ENCODE assay signal across 11 cellular contexts in genomic region chr6:10416863-10417641, GRCh38. TPM values are rescaled to one million over a fixed set of nuclear protein-coding genes. Genes with fewer than 3 reads are reported as not detected.
DNase-seq lines count a peak whose midpoint lies in the region; ATAC-seq and TF ChIP-seq lines count a peak whose summit lies in the region.
"Had no signal": no experiment of that assay in that cellular context is flagged by ENCODE, and none has a peak within 500 bp of the region (broad histone marks: within the 10 kb centered on the region; RNA-seq: fewer than 3 reads in every experiment).

No MANE protein-coding gene starts in this region.

- H2AFZ ChIP-seq in PC-9: no peak overlapping the region

- peaks cover 26% of the 10 kb centered on the region for H3F3A ChIP-seq in PC-9 (ENCODE audit: insufficient read depth, low read depth)

- peaks cover 27% of the 10 kb centered on the region for H3K4me1 ChIP-seq in PC-9 (replicated peaks; ENCODE audit: insufficient read depth)
- peaks cover 3% of the 10 kb centered on the region in 2 donors for H3K4me1 ChIP-seq in esophagus (ENCODE audit: control insufficient read depth in 2 of 2, insufficient read depth in 2 of 2, low read length in 1 of 2)

- no peaks in the 10 kb centered on the region for H4K20me1 ChIP-seq in PC-9 (ENCODE audit: insufficient read depth)

- H3K4me1 Mint-ChIP-seq in neural crest cell: peaks cover 45% of the 10 kb centered on the region

- H3K27ac Mint-ChIP-seq in neural crest cell (ENCODE audit: unreplicated experiment): no peak overlapping the region

- H3K4me3 ChIP-seq in PC-9: peak overlapping the region; percentile 73; the same call in 1 of the 2 replicates
- H3K4me3 ChIP-seq in esophagus (ENCODE audit: low read depth in 1 of 2, low read length in 2 of 2): peak overlapping the region; percentile 8 to 78

- intact Hi-C loops in PC-9 (cut with micrococcal nuclease; ENCODE audit: unreplicated experiment): loop anchor here (5.0 to 10.0 kb wide), 3 partner anchors 760 to 1012 kb away; no protein-coding TSS in a partner anchor

- peak overlapping the region; percentile 98 for H3K27ac ChIP-seq in PC-9
- H3K27ac ChIP-seq in esophagus (ENCODE audit: low read depth in 2 of 2, low read length in 1 of 2): peak overlapping the region; percentile 66 to 99

- H3K36me3 Mint-ChIP-seq in neural crest cell (ENCODE audit: low read depth): peaks cover 6% of the 10 kb centered on the region

- H3K9me2 ChIP-seq in PC-9 (ENCODE audit: insufficient read depth): no peaks in the 10 kb centered on the region

- H3K36me3 ChIP-seq in PC-9 (ENCODE audit: low read depth) (no peaks in the 10 kb centered on the region), esophagus (ENCODE audit: control insufficient read depth in 2 of 2, insufficient read depth in 2 of 2, low read length in 1 of 2) (no peaks in the 10 kb centered on the region)

- peak; percentile 81 for DNase-seq in ELF-1 (ENCODE audit: low read depth, low spot score)
- no peak for DNase-seq in PC-9
- DNase-seq in neural crest cell (ENCODE audit: low read depth, low spot score): no peak
- no peak for DNase-seq in NCI-H1417 (lab: John Stamatoyannopoulos, UW)
- DNase-seq: activated CD4-positive, CD25-positive, alpha-beta regulatory T cell treated with anti-CD3 and anti-CD28 coated beads, Interleukin-2, amount 50 U/mL, for 72 hours; DMS79; NCI-H146 had no signal

- ATAC-seq in HG03159 (IDR thresholded peaks at IDR 0.05; ENCODE audit: unreplicated experiment) (no peak), HG03108 (IDR thresholded peaks at IDR 0.05; ENCODE audit: unreplicated experiment) (no peak), GM19397 (IDR thresholded peaks at IDR 0.05; ENCODE audit: unreplicated experiment) (no peak)

- H3K4me3 Mint-ChIP-seq in neural crest cell: peak overlapping the region; percentile 84

- no peak for TF ChIP-seq CTCF in PC-9 (conservative IDR thresholded peaks at IDR 0.05)
- TF ChIP-seq CTCF in neural crest cell (conservative IDR thresholded peaks at IDR 0.05): no peak

- POLR2A ChIA-PET in PC-9 (lab: Charles Lee; ENCODE audit: unreplicated experiment): no interaction called here

- H3K79me2 ChIP-seq in PC-9 (ENCODE audit: low read depth): peaks cover 58% of the 10 kb centered on the region

- no peaks in the 10 kb centered on the region for H3K9me3 Mint-ChIP-seq in neural crest cell

- H3K27me3 ChIP-seq in PC-9 (ENCODE audit: insufficient read depth, low read depth): no peaks in the 10 kb centered on the region
- peaks cover 0 to 4% of the 10 kb centered on the region in 2 donors for H3K27me3 ChIP-seq in esophagus (ENCODE audit: control insufficient read depth in 1 of 2, insufficient read depth in 2 of 2, low read length in 2 of 2)

- no TSS peak for BruUV-seq in PC-9 (replicated peaks; lab: Mats Ljungman, UMichigan)

- 34 to 39% methylated on average over 45 to 48 of the region's 48 CpGs for WGBS in esophagus, 2 donors

- H3K9me3 ChIP-seq in PC-9 (ENCODE audit: insufficient read depth, low read depth) (no peaks in the 10 kb centered on the region), esophagus (ENCODE audit: control insufficient read depth in 2 of 2, insufficient read depth in 1 of 2, low read depth in 1 of 2, low read length in 1 of 2) (peaks cover 0 to 2% of the 10 kb centered on the region in 2 donors)

- CTCF ChIA-PET in PC-9 (lab: Charles Lee): no interaction called here

- H3K4me2 ChIP-seq in PC-9: peak overlapping the region; percentile 98

- peaks cover 95% of the 10 kb centered on the region for H3K27me3 Mint-ChIP-seq in neural crest cell (ENCODE audit: low read depth)

RNA-seq across cellular contexts. Expression of gene TFAP2A, which starts 2.2 kb away (rescaled TPM):
- total RNA-seq in PC-9 (2021) (37.0 and 43.8 TPM in 2 replicates), neural crest cell (8.2 and 9.6 TPM in 2 replicates)
- polyA plus RNA-seq in esophagus: 10 to 100 TPM; 20.9 to 28.8 TPM
